22 cellular contexts compared by ENCODE assay signal in genomic region chr19:16951529-16951928, GRCh38.
DNase-seq lines count a peak whose midpoint lies in the region; ATAC-seq, FAIRE-seq and TF ChIP-seq lines count a peak whose summit lies in the region.
"Had no signal": no experiment of that assay in that cellular context is flagged by ENCODE, and none has a peak within 500 bp of the region (broad histone marks: within the 10 kb centered on the region; RNA-seq: fewer than 3 reads in every experiment).

No MANE protein-coding gene starts in this region.

- H3K27me3 Mint-ChIP-seq in neural progenitor cell (ENCODE audit: insufficient read depth, low read depth), result peaks cover 3% of the 10 kb centered on the region
- H3K27me3 Mint-ChIP-seq: activated naive CD4-positive, alpha-beta T cell treated with anti-CD3 and anti-CD28 coated beads, Interleukin-2, amount 10 ng/mL, durations not matched to agents 7 days and 5 days had no signal

- no peak overlapping the region for H3K27ac ChIP-seq in neural progenitor cell
- H3K27ac ChIP-seq: GM23248, lower lobe of right lung, suprapubic skin, VCaP had no signal

- H3K9me3 ChIP-seq in neural progenitor cell (ENCODE audit: low read depth), result no peaks in the 10 kb centered on the region
- H3K9me3 ChIP-seq: lower lobe of right lung, suprapubic skin had no signal

- no peak for TF ChIP-seq CTCF in neural progenitor cell (IDR thresholded peaks at IDR 0.05)

- no peak overlapping the region for H3K4me3 Mint-ChIP-seq in neural progenitor cell
- H3K4me3 Mint-ChIP-seq: activated naive CD4-positive, alpha-beta T cell treated with anti-CD3 and anti-CD28 coated beads, Interleukin-2, amount 10 ng/mL, durations not matched to agents 7 days and 5 days; activated T-cell treated with anti-CD3 and anti-CD28 coated beads, Interleukin-2, amount 50 U/mL, for 24 hours; CD8-positive, alpha-beta T cell; immature natural killer cell had no signal

- H3K4me1 ChIP-seq in neural progenitor cell, result no peaks in the 10 kb centered on the region

- peak; percentile 47 for DNase-seq in ELR (ENCODE audit: low read depth)
- DNase-seq in M059J (ENCODE audit: low read depth), result peak; percentile 51
- peak; percentile 14 for DNase-seq in astrocyte of the hippocampus (ENCODE audit: low read depth, low spot score)
- DNase-seq in neural progenitor cell (ENCODE audit: low spot score), result no peak
- no peak for DNase-seq in GM19238 (ENCODE audit: insufficient read length, low spot score)
- DNase-seq in GM12891 (ENCODE audit: insufficient read length, low spot score), result no peak
- DNase-seq: activated CD4-positive, alpha-beta T cell treated with anti-CD3 and anti-CD28 coated beads, Interleukin-2, amount 50 U/mL, for 48 hours; activated naive CD4-positive, alpha-beta T cell treated with anti-CD3 and anti-CD28 coated beads, Interleukin-2, amount 10 ng/mL, durations not matched to agents 7 days and 5 days; activated T-cell treated with anti-CD3 and anti-CD28 coated beads, Interleukin-2, amount 50 U/mL, for 24 hours; anterior cingulate cortex; DND-41; GM23248; immature natural killer cell; lower lobe of right lung; NCI-H1436 treated with DMSO at 0.1 percent for 48 hours; NK-92 treated with Interleukin-12 subunit alpha and Interleukin-12 subunit beta, amount 100 ng/mL, for 24 hours; T-helper 1 cell had no signal

- FAIRE-seq in GM12891 (lab: Jason Lieb, UNC), result no peak

- no peaks in the 10 kb centered on the region for H3K36me3 Mint-ChIP-seq in neural progenitor cell
- H3K36me3 Mint-ChIP-seq: activated naive CD4-positive, alpha-beta T cell treated with anti-CD3 and anti-CD28 coated beads, Interleukin-2, amount 10 ng/mL, durations not matched to agents 7 days and 5 days; CD8-positive, alpha-beta T cell; immature natural killer cell had no signal

- H2AFZ ChIP-seq in neural progenitor cell (replicated peaks), result no peak overlapping the region
- H2AFZ ChIP-seq: GM23248 had no signal

- ATAC-seq in HG03139 (IDR thresholded peaks at IDR 0.05; ENCODE audit: unreplicated experiment), result no peak
- ATAC-seq: CD8-positive, alpha-beta T cell; lower lobe of right lung; sciatic nerve had no signal

- H3K27ac Mint-ChIP-seq in neural progenitor cell, result peak overlapping the region; percentile 18
- H3K27ac Mint-ChIP-seq: activated naive CD4-positive, alpha-beta T cell treated with anti-CD3 and anti-CD28 coated beads, Interleukin-2, amount 10 ng/mL, durations not matched to agents 7 days and 5 days; activated T-cell treated with anti-CD3 and anti-CD28 coated beads, Interleukin-2, amount 50 U/mL, for 24 hours; CD8-positive, alpha-beta T cell; immature natural killer cell had no signal

- no peaks in the 10 kb centered on the region for H3K27me3 ChIP-seq in neural progenitor cell
- H3K27me3 ChIP-seq: suprapubic skin had no signal

- H3K9ac ChIP-seq in neural progenitor cell, result no peak overlapping the region
- H3K9ac ChIP-seq: GM23248 had no signal

- H3K79me2 ChIP-seq in neural progenitor cell (ENCODE audit: low read depth), result no peaks in the 10 kb centered on the region

- H3K4me3 ChIP-seq in neural progenitor cell, result no peak overlapping the region
- H3K4me3 ChIP-seq: GM23248, lower lobe of right lung, suprapubic skin had no signal

- peaks cover 3% of the 10 kb centered on the region for H3K9me3 Mint-ChIP-seq in neural progenitor cell

- no peaks in the 10 kb centered on the region for H3F3A ChIP-seq in neural progenitor cell (ENCODE audit: low read depth)

- H4K20me1 ChIP-seq in neural progenitor cell (ENCODE audit: low read depth), result no peaks in the 10 kb centered on the region

- no peak for TF ChIP-seq POLR2A in GM12891 (IDR thresholded peaks at IDR 0.05; ENCODE audit: low read depth, low read length)

- H3K36me3 ChIP-seq in neural progenitor cell, result no peaks in the 10 kb centered on the region
- H3K36me3 ChIP-seq: lower lobe of right lung, suprapubic skin had no signal

- H3K4me1 Mint-ChIP-seq in neural progenitor cell, result no peaks in the 10 kb centered on the region
- H3K4me1 Mint-ChIP-seq: activated naive CD4-positive, alpha-beta T cell treated with anti-CD3 and anti-CD28 coated beads, Interleukin-2, amount 10 ng/mL, durations not matched to agents 7 days and 5 days; immature natural killer cell had no signal

- no peak overlapping the region for H3K4me2 ChIP-seq in neural progenitor cell

TF ChIP-seq in GM12891, 5 proteins besides CTCF, POLR2A, EP300 and RAD21:
- TF ChIP-seq POLR2AphosphoS5 (IDR thresholded peaks at IDR 0.05; ENCODE audit: low read depth, low read length), result no peak
- no peak for TF ChIP-seq POU2F2 (IDR thresholded peaks at IDR 0.05; ENCODE audit: low read depth, low read length)

Comparison
In these comparisons a context has a peak if more than half of its experiments do, and no peak if none do; other contexts are left out.
1. DNase-seq: peak in ELR (single experiment), M059J (single experiment) and astrocyte of the hippocampus (single experiment); none in neural progenitor cell (single experiment), GM19238 (single experiment) and GM12891 (single experiment).